21 cellular contexts compared by ENCODE assay signal in the genomic region with DNA sequence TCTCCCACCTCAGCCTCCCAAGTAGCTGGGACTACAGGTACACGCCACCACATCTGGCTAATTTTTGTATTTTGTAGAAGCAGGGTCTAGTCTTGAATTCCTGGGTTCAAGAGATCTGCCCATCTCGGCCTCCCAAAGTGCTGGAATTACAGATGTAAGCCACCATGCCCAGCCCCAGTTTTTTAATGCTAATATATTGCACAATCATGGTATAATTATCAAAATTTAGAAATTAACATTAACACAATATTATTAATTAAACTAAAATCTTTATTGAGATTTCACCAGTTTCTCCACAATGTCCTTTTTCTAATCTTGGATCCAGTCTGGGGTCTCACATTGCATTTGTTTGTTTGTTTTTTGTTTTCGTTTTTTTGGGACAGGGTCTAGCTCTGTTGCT. TPM values are rescaled to one million over a fixed set of nuclear protein-coding genes. Genes with fewer than 3 reads are reported as not detected.
A peak's percentile ranks its signal among the peaks of the same experiment; 100 is the strongest.
DNase-seq lines count a peak whose midpoint lies in the region; ATAC-seq, FAIRE-seq and TF ChIP-seq lines count a peak whose summit lies in the region.
"Had no signal": no experiment of that assay in that cellular context is flagged by ENCODE, and none has a peak within 500 bp of the region (broad histone marks: within the 10 kb centered on the region; RNA-seq: fewer than 3 reads in every experiment).

No MANE protein-coding gene starts in this region.

- no peak for DNase-seq in HepG2 (ENCODE audit: low spot score)
- DNase-seq in right lobe of liver = no peak
- DNase-seq in trophoblast cell = no peak
- no peak for DNase-seq in HUDEP-2 (lab: John Stamatoyannopoulos, UW; ENCODE audit: unreplicated experiment in 76 of 76)
- DNase-seq: AML-193; Caco-2; Calu3; CD4-positive, alpha-beta T cell; CD8-positive, alpha-beta T cell; DMS79 treated with DMSO at 0.1 percent for 48 hours; GF-D8 had no signal

- H4K20me1 ChIP-seq in HepG2 (ENCODE audit: insufficient read depth, low read length) = no peaks in the 10 kb centered on the region
- H4K20me1 ChIP-seq: BLaER1 treated with 17β-estradiol and CSF1 and Interleukin-3, amounts not matched to agents 10 nM and 100 nM had no signal

- in situ Hi-C loops in HepG2 (cut with HindIII; ENCODE audit: extremely low pct_ligation_motif_present, low pct_unique_long_range_greater_than_20kb) = no loop called here

- H3K9me3 ChIP-seq in HepG2 (ENCODE audit: low read length) (no peaks in the 10 kb centered on the region), right lobe of liver (no peaks in the 10 kb centered on the region), trophoblast cell (ENCODE audit: insufficient read depth, low read depth, low read length) (no peaks in the 10 kb centered on the region)
- H3K9me3 ChIP-seq: A549, Caco-2 had no signal

- H4K8ac ChIP-seq in trophoblast cell (ENCODE audit: low read depth, low read length) = no peak overlapping the region

- ATAC-seq in HepG2 (no peak), right lobe of liver (no peak)
- ATAC-seq: A549; CD8-positive, alpha-beta T cell had no signal

- H4K91ac ChIP-seq in trophoblast cell (ENCODE audit: low read depth, low read length) = no peak overlapping the region

- no peak overlapping the region for H4K12ac ChIP-seq in trophoblast cell (ENCODE audit: low read depth, low read length)

- FAIRE-seq in HepG2 (lab: Jason Lieb, UNC) = no peak
- FAIRE-seq: A549, D721Med, G401.6, GM12891, GM19239 had no signal

- intact Hi-C loops in HepG2 (cut with micrococcal nuclease; ENCODE audit: unreplicated experiment) (no loop called here), right lobe of liver (cut with DNase I) (no loop called here)

- TF ChIP-seq POLR2A in HepG2 (IDR thresholded peaks at IDR 0.05; ENCODE audit: insufficient read depth in 1 of 2, low read depth in 2 of 2, low read length in 2 of 2) (no peak), right lobe of liver (IDR thresholded peaks at IDR 0.05) (no peak)

- TF ChIP-seq CTCF in HepG2 (CRISPR knock-in tag; IDR thresholded peaks at IDR 0.05) (no peak), right lobe of liver (IDR thresholded peaks at IDR 0.05) (no peak)

- H3K14ac ChIP-seq in trophoblast cell (ENCODE audit: low read length) = no peak overlapping the region

- peak overlapping the region; percentile 55 for H2BK120ac ChIP-seq in trophoblast cell (ENCODE audit: insufficient read depth, low read length, poor library complexity)

- H2BK5ac ChIP-seq in trophoblast cell (ENCODE audit: low read depth, low read length, poor library complexity) = no peak overlapping the region

- H3K18ac ChIP-seq in trophoblast cell (ENCODE audit: low read length) = no peak overlapping the region

- H2AFZ ChIP-seq in HepG2 (ENCODE audit: low read length) (no peak overlapping the region), trophoblast cell (ENCODE audit: insufficient read depth, low read length, poor library complexity) (no peak overlapping the region)

- H2AK5ac ChIP-seq in trophoblast cell (ENCODE audit: low read length) = no peak overlapping the region

- no peak overlapping the region for H2BK12ac ChIP-seq in trophoblast cell (ENCODE audit: low read length)

- H3K4me2 ChIP-seq in HepG2 (ENCODE audit: low read depth, low read length) (no peak overlapping the region), trophoblast cell (ENCODE audit: low read length) (no peak overlapping the region)
- H3K4me2 ChIP-seq: A549; BLaER1 treated with 17β-estradiol and CSF1 and Interleukin-3, amounts not matched to agents 10 nM and 100 nM had no signal

- WGBS in HepG2 (ENCODE audit: low lambda C conversion rate) = 22% methylated on average over 3 of the region's 3 CpGs
- 42% methylated on average over 2 of the region's 3 CpGs for WGBS in right lobe of liver (ENCODE audit: insufficient coverage, low coverage, low lambda C conversion rate, missing lambda C conversion rate)
- no CpG with 5 or more reads among the region's 3 CpGs for WGBS in trophoblast cell (ENCODE audit: extremely low coverage, insufficient coverage, insufficient read length)

- no peak overlapping the region for H3K4me3 ChIP-seq in HepG2 (replicated peaks in 1 of 3; ENCODE audit: insufficient read depth in 1 of 3, low read depth in 2 of 3, low read length in 3 of 3)
- no peak overlapping the region for H3K4me3 ChIP-seq in right lobe of liver
- no peak overlapping the region for H3K4me3 ChIP-seq in trophoblast cell (ENCODE audit: low read depth, low read length)
- H3K4me3 ChIP-seq: A549; BLaER1 treated with 17β-estradiol and CSF1 and Interleukin-3, amounts not matched to agents 10 nM and 100 nM had no signal

- BruUV-seq in HepG2 (replicated peaks; lab: Mats Ljungman, UMichigan) = no TSS peak

- no peak overlapping the region for H3K27ac ChIP-seq in HepG2 (ENCODE audit: extremely low read length, insufficient read depth, low read length)
- H3K27ac ChIP-seq in right lobe of liver = no peak overlapping the region
- H3K27ac ChIP-seq in trophoblast cell (ENCODE audit: low read depth, low read length) = no peak overlapping the region
- H3K27ac ChIP-seq: 22Rv1; A549; BLaER1 treated with 17β-estradiol and CSF1 and Interleukin-3, amounts not matched to agents 10 nM and 100 nM; C4-2B had no signal

- H3K4me1 ChIP-seq in HepG2 (ENCODE audit: insufficient read depth, low read length) = peaks cover 9% of the 10 kb centered on the region; the same call in 1 of the 2 replicates
- no peaks in the 10 kb centered on the region for H3K4me1 ChIP-seq in right lobe of liver
- peaks cover 4% of the 10 kb centered on the region in 2 experiments for H3K4me1 ChIP-seq in trophoblast cell (ENCODE audit: control insufficient read depth in 1 of 2, insufficient read depth in 2 of 2, low read length in 2 of 2)
- H3K4me1 ChIP-seq: Caco-2 had no signal

- H3K9ac ChIP-seq in HepG2 (ENCODE audit: insufficient read depth, low read depth, low read length) (no peak overlapping the region), trophoblast cell (ENCODE audit: low read length) (no peak overlapping the region)
- H3K9ac ChIP-seq: BLaER1 treated with 17β-estradiol and CSF1 and Interleukin-3, amounts not matched to agents 10 nM and 100 nM had no signal

- H3K79me1 ChIP-seq in trophoblast cell (ENCODE audit: low read length) = peaks cover 1% of the 10 kb centered on the region

- H3K23ac ChIP-seq in trophoblast cell (ENCODE audit: low read length) = no peak overlapping the region

- POLR2A ChIA-PET in HepG2 (lab: Yijun Ruan, JAX) = no interaction called here

- H3K79me2 ChIP-seq in HepG2 (ENCODE audit: insufficient read depth, low read length) (no peaks in the 10 kb centered on the region), trophoblast cell (ENCODE audit: control insufficient read depth, insufficient read depth, low read length, poor library complexity) (no peaks in the 10 kb centered on the region)

- no peak for TF ChIP-seq RAD21 in HepG2 (CRISPR knock-in tag; IDR thresholded peaks at IDR 0.05)

- no peak for TF ChIP-seq EP300 in HepG2 (IDR thresholded peaks at IDR 0.05; ENCODE audit: low read depth in 2 of 2, low read length in 2 of 2)
- no peak for TF ChIP-seq EP300 in HepG2 (CRISPR knock-in tag; IDR thresholded peaks at IDR 0.05; ENCODE audit: borderline replicate concordance)

- CTCF ChIA-PET in HepG2 (lab: Yijun Ruan, JAX; ENCODE audit: low intra/inter-chr PET ratio, low total read pairs) = no interaction called here

- H3K4ac ChIP-seq in trophoblast cell (ENCODE audit: low read depth, low read length) = no peak overlapping the region

- H3K27me3 ChIP-seq in HepG2 (ENCODE audit: control insufficient read depth in 1 of 2, insufficient read depth in 2 of 2, low read length in 2 of 2) (no peaks in the 10 kb centered on the region), right lobe of liver (no peaks in the 10 kb centered on the region), trophoblast cell (ENCODE audit: insufficient read depth, low read length) (no peaks in the 10 kb centered on the region)
- H3K27me3 ChIP-seq: BLaER1 treated with 17β-estradiol and CSF1 and Interleukin-3, amounts not matched to agents 10 nM and 100 nM had no signal

- H3K36me3 ChIP-seq in HepG2 (replicated peaks in 1 of 2; ENCODE audit: control insufficient read depth in 1 of 2, insufficient read depth in 2 of 2, low read length in 2 of 2) = no peaks in the 10 kb centered on the region
- H3K36me3 ChIP-seq in right lobe of liver = no peaks in the 10 kb centered on the region
- H3K36me3 ChIP-seq in trophoblast cell (ENCODE audit: control insufficient read depth in 1 of 2, insufficient read depth in 2 of 2, low read length in 2 of 2) = no peaks in the 10 kb centered on the region
- H3K36me3 ChIP-seq: BLaER1 treated with 17β-estradiol and CSF1 and Interleukin-3, amounts not matched to agents 10 nM and 100 nM had no signal

RNA-seq across cellular contexts. Expression of gene GPX7, which starts 21.9 kb away (rescaled TPM):
- total RNA-seq in HepG2 (2016; rRNA removed; fragmentation: Illumina TruSeq; extraction: Trizol) (10.5 and 14.1 TPM in 2 replicates), right lobe of liver (1 to 10 TPM; 1.6 to 4.3 (median 2.7) TPM)
- 8.7 and 9.3 TPM in 2 replicates for total RNA-seq in HepG2 (2016; cell fraction: cytosol; rRNA removed; fragmentation: Illumina TruSeq; extraction: Trizol; ENCODE audit: low read depth)
- 9.7 and 15.2 TPM in 2 replicates for total RNA-seq in HepG2 (2016; cell fraction: insoluble cytoplasmic fraction; rRNA removed; fragmentation: Illumina TruSeq; extraction: Trizol)
- 13.8 and 16.2 TPM in 2 replicates for total RNA-seq in HepG2 (2016; cell fraction: membrane; rRNA removed; fragmentation: Illumina TruSeq; extraction: Trizol)
- total RNA-seq in HepG2 (2016; cell fraction: nucleus; rRNA removed; fragmentation: Illumina TruSeq; extraction: Trizol) = 10.8 and 12.2 TPM in 2 replicates
- 16.2 and 17.2 TPM in 2 replicates for polyA plus RNA-seq in HepG2 (2011; rRNA removed)
- 16.8 and 17.0 TPM in 2 replicates for polyA plus RNA-seq in HepG2 (2011; cell fraction: cytosol; rRNA removed)
- polyA plus RNA-seq in HepG2 (2011; cell fraction: nucleus; rRNA removed) = 8.6 and 8.7 TPM in 2 replicates
- 6.8 and 8.6 TPM in 2 replicates for polyA plus RNA-seq in HepG2 (2012)
- polyA plus RNA-seq in HepG2 (2016; cell fraction: cytosol; fragmentation: Illumina TruSeq; extraction: Trizol; ENCODE audit: low read depth) = 11.6 and 12.7 TPM in 2 replicates
- 11.0 and 12.6 TPM in 2 replicates for polyA plus RNA-seq in HepG2 (2016; cell fraction: insoluble cytoplasmic fraction; fragmentation: Illumina TruSeq; extraction: Trizol; ENCODE audit: low read depth)
- 14.9 and 18.3 TPM in 2 replicates for polyA plus RNA-seq in HepG2 (2016; cell fraction: membrane; fragmentation: Illumina TruSeq; extraction: Trizol; ENCODE audit: low read depth)
- polyA plus RNA-seq in HepG2 (2016; cell fraction: nucleus; fragmentation: Illumina TruSeq; extraction: Trizol; ENCODE audit: insufficient read depth, low read depth) = 22.5 and 22.7 TPM in 2 replicates
- polyA minus RNA-seq in HepG2 (2011; rRNA and poly(A)+ RNA removed; ENCODE audit: low replicate concordance) = 14.0 TPM in 1 of 2 replicates, not detected in the other
- 7.2 and 8.1 TPM in 2 replicates for polyA minus RNA-seq in HepG2 (2011; cell fraction: cytosol; rRNA and poly(A)+ RNA removed)
- polyA minus RNA-seq in HepG2 (2011; cell fraction: nucleus; rRNA and poly(A)+ RNA removed) = 3.7 and 3.9 TPM in 2 replicates
- polyA plus RNA-seq in trophoblast cell (2013) = 28.5 and 29.6 TPM in 2 replicates
- total RNA-seq: A172, Calu3 had no signal
- polyA plus RNA-seq: A549 had no signal

RNA-seq across cellular contexts. Expression of gene TUT4, which starts 27.4 kb away (rescaled TPM):
- total RNA-seq in HepG2 (2016; rRNA removed; fragmentation: Illumina TruSeq; extraction: Trizol) = 44.7 and 47.8 TPM in 2 replicates
- total RNA-seq in HepG2 (2016; cell fraction: cytosol; rRNA removed; fragmentation: Illumina TruSeq; extraction: Trizol; ENCODE audit: low read depth) = 31.1 and 33.0 TPM in 2 replicates
- total RNA-seq in HepG2 (2016; cell fraction: insoluble cytoplasmic fraction; rRNA removed; fragmentation: Illumina TruSeq; extraction: Trizol) = 42.5 and 43.3 TPM in 2 replicates
- 26.5 and 32.0 TPM in 2 replicates for total RNA-seq in HepG2 (2016; cell fraction: membrane; rRNA removed; fragmentation: Illumina TruSeq; extraction: Trizol)
- 84.6 and 87.9 TPM in 2 replicates for total RNA-seq in HepG2 (2016; cell fraction: nucleus; rRNA removed; fragmentation: Illumina TruSeq; extraction: Trizol)
- polyA plus RNA-seq in HepG2 (2011; rRNA removed) = 52.8 and 53.5 TPM in 2 replicates
- 17.7 and 21.7 TPM in 2 replicates for polyA plus RNA-seq in HepG2 (2011; cell fraction: cytosol; rRNA removed)
- polyA plus RNA-seq in HepG2 (2011; cell fraction: nucleus; rRNA removed) = 158 and 159 TPM in 2 replicates
- 49.2 and 50.3 TPM in 2 replicates for polyA plus RNA-seq in HepG2 (2012)
- polyA plus RNA-seq in HepG2 (2016; cell fraction: cytosol; fragmentation: Illumina TruSeq; extraction: Trizol; ENCODE audit: low read depth) = 1.9 and 2.0 TPM in 2 replicates
- 40.8 and 44.0 TPM in 2 replicates for polyA plus RNA-seq in HepG2 (2016; cell fraction: insoluble cytoplasmic fraction; fragmentation: Illumina TruSeq; extraction: Trizol; ENCODE audit: low read depth)
- polyA plus RNA-seq in HepG2 (2016; cell fraction: membrane; fragmentation: Illumina TruSeq; extraction: Trizol; ENCODE audit: low read depth) = 5.7 and 9.2 TPM in 2 replicates
- polyA plus RNA-seq in HepG2 (2016; cell fraction: nucleus; fragmentation: Illumina TruSeq; extraction: Trizol; ENCODE audit: insufficient read depth, low read depth) = 169 and 172 TPM in 2 replicates
- 33.2 and 43.4 TPM in 2 replicates for polyA minus RNA-seq in HepG2 (2011; rRNA and poly(A)+ RNA removed; ENCODE audit: low replicate concordance)
- 22.4 and 27.4 TPM in 2 replicates for polyA minus RNA-seq in HepG2 (2011; cell fraction: cytosol; rRNA and poly(A)+ RNA removed)
- 128 and 167 TPM in 2 replicates for polyA minus RNA-seq in HepG2 (2011; cell fraction: nucleus; rRNA and poly(A)+ RNA removed)
- 10 to 100 TPM; 16.1 to 33.0 (median 22.8) TPM for total RNA-seq in right lobe of liver
- polyA plus RNA-seq in trophoblast cell (2013) = 35.7 and 39.6 TPM in 2 replicates

RNA-seq across cellular contexts. Expression of gene SHISAL2A, which starts 52.7 kb away (rescaled TPM):
- total RNA-seq in HepG2 (2016; rRNA removed; fragmentation: Illumina TruSeq; extraction: Trizol) = not detected in 2 replicates
- not detected in 2 replicates for total RNA-seq in HepG2 (2016; cell fraction: cytosol; rRNA removed; fragmentation: Illumina TruSeq; extraction: Trizol; ENCODE audit: low read depth)
- total RNA-seq in HepG2 (2016; cell fraction: insoluble cytoplasmic fraction; rRNA removed; fragmentation: Illumina TruSeq; extraction: Trizol) = not detected in 2 replicates
- total RNA-seq in HepG2 (2016; cell fraction: membrane; rRNA removed; fragmentation: Illumina TruSeq; extraction: Trizol) = not detected in 2 replicates
- total RNA-seq in HepG2 (2016; cell fraction: nucleus; rRNA removed; fragmentation: Illumina TruSeq; extraction: Trizol) = not detected in 2 replicates
- polyA plus RNA-seq in HepG2 (2011; rRNA removed) = not detected in 2 replicates
- not detected in 2 replicates for polyA plus RNA-seq in HepG2 (2011; cell fraction: cytosol; rRNA removed)
- polyA plus RNA-seq in HepG2 (2011; cell fraction: nucleus; rRNA removed) = not detected in 2 replicates
- not detected in 2 replicates for polyA plus RNA-seq in HepG2 (2012)
- polyA plus RNA-seq in HepG2 (2016; cell fraction: cytosol; fragmentation: Illumina TruSeq; extraction: Trizol; ENCODE audit: low read depth) = not detected in 2 replicates
- not detected in 2 replicates for polyA plus RNA-seq in HepG2 (2016; cell fraction: insoluble cytoplasmic fraction; fragmentation: Illumina TruSeq; extraction: Trizol; ENCODE audit: low read depth)
- not detected in 2 replicates for polyA plus RNA-seq in HepG2 (2016; cell fraction: membrane; fragmentation: Illumina TruSeq; extraction: Trizol; ENCODE audit: low read depth)
- polyA plus RNA-seq in HepG2 (2016; cell fraction: nucleus; fragmentation: Illumina TruSeq; extraction: Trizol; ENCODE audit: insufficient read depth, low read depth) = not detected in 2 replicates
- polyA minus RNA-seq in HepG2 (2011; rRNA and poly(A)+ RNA removed; ENCODE audit: low replicate concordance) = not detected in 2 replicates
- polyA minus RNA-seq in HepG2 (2011; cell fraction: cytosol; rRNA and poly(A)+ RNA removed) = not detected in 2 replicates
- polyA minus RNA-seq in HepG2 (2011; cell fraction: nucleus; rRNA and poly(A)+ RNA removed) = not detected in 2 replicates
- total RNA-seq in right lobe of liver = not detected
- polyA plus RNA-seq in trophoblast cell (2013) = 0.99 and 1.1 TPM in 2 replicates
- total RNA-seq: A172, Calu3 had no signal
- polyA plus RNA-seq: A549, BJ had no signal
